In the genomic region with DNA sequence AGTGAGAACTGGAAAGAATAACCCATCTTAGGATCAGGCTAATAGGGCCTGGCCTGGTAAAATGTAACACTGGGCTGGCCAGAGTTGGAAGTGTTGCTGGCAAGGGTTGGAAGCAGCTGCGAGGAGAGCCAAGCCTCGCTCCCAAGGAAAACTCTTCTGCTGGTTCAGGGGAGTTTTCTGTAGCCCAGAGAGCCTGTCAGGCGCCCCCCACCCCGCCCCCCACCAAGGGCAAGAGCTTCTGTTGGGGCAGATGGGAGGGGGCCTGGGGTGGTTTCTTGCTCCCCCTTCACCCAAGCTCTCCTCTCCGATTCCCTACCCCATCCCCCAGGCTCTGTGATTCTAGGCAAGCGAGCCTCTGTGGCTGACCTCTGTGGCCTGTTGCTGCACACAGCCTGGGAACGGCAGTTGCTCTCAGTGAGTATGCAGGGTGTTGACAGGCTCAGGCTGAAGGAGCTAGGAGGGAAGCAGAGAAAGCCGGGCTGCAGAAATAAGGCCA, we compare ENCODE assay signal across 11 cellular contexts.
DNase-seq lines count a peak whose midpoint lies in the region; ATAC-seq and TF ChIP-seq lines count a peak whose summit lies in the region.
"Had no signal": no experiment of that assay in that cellular context is flagged by ENCODE, and none has a peak within 500 bp of the region (broad histone marks: within the 10 kb centered on the region; RNA-seq: fewer than 3 reads in every experiment).

No MANE protein-coding gene starts in this region.

- H3K9me3 ChIP-seq in uterus, result no peaks in the 10 kb centered on the region

- H3K4me3 Mint-ChIP-seq in nephron progenitor cell, result peak overlapping the region; percentile 3
- H3K4me3 Mint-ChIP-seq in activated T-cell treated with anti-CD3 and anti-CD28 coated beads, Interleukin-2, amount 50 U/mL, for 4 hours, result no peak overlapping the region
- H3K4me3 Mint-ChIP-seq: activated naive CD4-positive, alpha-beta T cell treated with anti-CD3 and anti-CD28 coated beads for 36 hours; natural killer cell had no signal

- H3K36me3 ChIP-seq in uterus, result no peaks in the 10 kb centered on the region

- TF ChIP-seq POLR2A in uterus (IDR thresholded peaks at IDR 0.05), result no peak
- TF ChIP-seq POLR2A in GM18505 (IDR thresholded peaks at IDR 0.05; ENCODE audit: borderline replicate concordance, extremely low read depth, insufficient read depth, insufficient read length), result no peak

- DNase-seq in brain pericyte (ENCODE audit: low read depth, low spot score) (peak; percentile 54), left cardiac atrium (peak; percentile 71), nephron progenitor cell (peak; percentile 53), uterus (peak; percentile 76 to 83), SHP77 treated with DMSO at 0.1 percent for 48 hours (lab: John Stamatoyannopoulos, UW) (no peak)
- DNase-seq in activated T-cell treated with anti-CD3 and anti-CD28 coated beads, Interleukin-2, amount 50 U/mL, for 4 hours, result no peak
- DNase-seq: activated naive CD4-positive, alpha-beta T cell treated with anti-CD3 and anti-CD28 coated beads for 36 hours; GOT3; natural killer cell; NCI-H1048 had no signal

- peak overlapping the region; percentile 72 to 89 for H3K27ac ChIP-seq in uterus

- no peaks in the 10 kb centered on the region for H3K9me3 Mint-ChIP-seq in nephron progenitor cell
- H3K9me3 Mint-ChIP-seq in activated T-cell treated with anti-CD3 and anti-CD28 coated beads, Interleukin-2, amount 50 U/mL, for 4 hours, result no peaks in the 10 kb centered on the region
- H3K9me3 Mint-ChIP-seq: activated naive CD4-positive, alpha-beta T cell treated with anti-CD3 and anti-CD28 coated beads for 36 hours; natural killer cell had no signal

- peaks cover 7 to 15% of the 10 kb centered on the region in 2 donors for H3K4me1 ChIP-seq in uterus

- H3K36me3 Mint-ChIP-seq in nephron progenitor cell (ENCODE audit: low read depth), result no peaks in the 10 kb centered on the region
- no peaks in the 10 kb centered on the region for H3K36me3 Mint-ChIP-seq in activated T-cell treated with anti-CD3 and anti-CD28 coated beads, Interleukin-2, amount 50 U/mL, for 4 hours (ENCODE audit: insufficient read depth)
- H3K36me3 Mint-ChIP-seq: natural killer cell had no signal

- H3K4me1 Mint-ChIP-seq in nephron progenitor cell, result peaks cover 71% of the 10 kb centered on the region
- no peaks in the 10 kb centered on the region for H3K4me1 Mint-ChIP-seq in activated T-cell treated with anti-CD3 and anti-CD28 coated beads, Interleukin-2, amount 50 U/mL, for 4 hours (ENCODE audit: low read depth)
- H3K4me1 Mint-ChIP-seq: natural killer cell had no signal

- peak overlapping the region; percentile 92 for H3K27ac Mint-ChIP-seq in nephron progenitor cell
- H3K27ac Mint-ChIP-seq: activated naive CD4-positive, alpha-beta T cell treated with anti-CD3 and anti-CD28 coated beads for 36 hours; natural killer cell had no signal

- ATAC-seq in left cardiac atrium (peak; percentile 96 to 99), GM18505 (IDR thresholded peaks at IDR 0.05; ENCODE audit: unreplicated experiment) (no peak)
- no peak for ATAC-seq in activated T-cell treated with anti-CD3 and anti-CD28 coated beads, Interleukin-2, amount 50 U/mL, for 4 hours
- ATAC-seq: natural killer cell had no signal

- peaks cover 2% of the 10 kb centered on the region for H3K27me3 Mint-ChIP-seq in nephron progenitor cell (ENCODE audit: low read depth, poor library complexity)
- peaks cover 2% of the 10 kb centered on the region for H3K27me3 Mint-ChIP-seq in activated T-cell treated with anti-CD3 and anti-CD28 coated beads, Interleukin-2, amount 50 U/mL, for 4 hours (ENCODE audit: low read depth)

- intact Hi-C loops in left cardiac atrium (cut with DNase I) (no loop called here), uterus (cut with DNase I; ENCODE audit: low total_unique reads) (no loop called here)

- TF ChIP-seq CTCF in nephron progenitor cell (IDR thresholded peaks at IDR 0.05) (no peak), uterus (IDR thresholded peaks at IDR 0.05) (no peak)

- no peak overlapping the region for H3K4me3 ChIP-seq in uterus

- H3K27me3 ChIP-seq in uterus, result no peaks in the 10 kb centered on the region

Comparison
In these comparisons a context has a peak if more than half of its experiments do, and no peak if none do; other contexts are left out.
1. DNase-seq: peak in brain pericyte (single experiment), left cardiac atrium (single experiment), nephron progenitor cell (single experiment) and uterus (2 of 2); none in SHP77 treated with DMSO at 0.1 percent for 48 hours (single experiment) and activated T-cell treated with anti-CD3 and anti-CD28 coated beads, Interleukin-2, amount 50 U/mL, for 4 hours (single experiment).
2. ATAC-seq: peak in left cardiac atrium (2 of 2); none in GM18505 (single experiment) and activated T-cell treated with anti-CD3 and anti-CD28 coated beads, Interleukin-2, amount 50 U/mL, for 4 hours (0 of 2).